ENCODE assay signal across 10 cellular contexts in the genomic region with DNA sequence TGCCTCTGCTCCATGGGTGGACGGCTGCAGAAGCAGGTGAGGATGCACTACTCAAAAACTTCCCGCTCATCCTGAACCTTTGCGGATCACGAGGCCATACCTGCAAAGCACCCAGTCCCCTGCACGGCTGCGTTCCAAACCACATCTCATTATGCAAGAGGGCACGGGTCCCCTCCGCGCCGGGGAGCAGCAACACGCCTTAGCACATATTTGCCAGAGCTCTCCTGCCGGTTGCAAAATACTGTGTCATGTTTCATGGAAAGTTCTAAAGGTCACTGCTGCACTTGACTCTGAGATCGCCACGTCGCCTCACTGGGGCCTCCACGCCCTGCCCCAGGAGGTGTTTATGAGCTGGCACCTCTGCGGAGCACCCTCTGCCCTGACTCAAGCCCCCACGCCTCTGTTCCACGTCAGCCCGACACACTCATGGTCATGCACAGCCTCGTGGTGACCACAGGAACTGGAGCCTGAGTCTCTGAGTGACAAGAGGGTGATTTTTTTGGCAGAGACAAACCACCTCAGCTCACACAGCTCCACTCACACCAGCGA.
DNase-seq lines count a peak whose midpoint lies in the region; ATAC-seq and TF ChIP-seq lines count a peak whose summit lies in the region.
"Had no signal": no experiment of that assay in that cellular context is flagged by ENCODE, and none has a peak within 500 bp of the region (broad histone marks: within the 10 kb centered on the region; RNA-seq: fewer than 3 reads in every experiment).

No MANE protein-coding gene starts in this region.

- H3K4me2 ChIP-seq in PC-9 = peak overlapping the region; percentile 62

- H3K4me3 ChIP-seq in PC-9 = no peak overlapping the region; the same call in 1 of the 2 replicates
- H3K4me3 ChIP-seq: BLaER1 treated with 17β-estradiol and CSF1 and Interleukin-3, amounts not matched to agents 10 nM and 100 nM; skin epidermis had no signal

- intact Hi-C loops in PC-9 (cut with micrococcal nuclease; ENCODE audit: unreplicated experiment) = loop anchor here (1.0 to 5.0 kb wide), 7 partner anchors 9 to 223 kb away; no protein-coding TSS in a partner anchor
- intact Hi-C loops in sciatic nerve (cut with DNase I) = no loop called here

- peak; percentile 15 for DNase-seq in NCI-H2107 (lab: John Stamatoyannopoulos, UW)
- DNase-seq in NCI-H2107 treated with DMSO at 0.1 percent for 48 hours (lab: John Stamatoyannopoulos, UW; ENCODE audit: unreplicated experiment) = no peak
- peak; percentile 96 to 100 for DNase-seq in PC-9
- DNase-seq in fibroblast of gingiva (ENCODE audit: low read depth) = peak; percentile 79
- no peak for DNase-seq in sciatic nerve (ENCODE audit: low spot score)

- no peaks in the 10 kb centered on the region for H3K9me2 ChIP-seq in PC-9 (ENCODE audit: insufficient read depth)

- POLR2A ChIA-PET in PC-9 (lab: Charles Lee; ENCODE audit: unreplicated experiment) = interaction anchor here (0.6 to 0.8 kb wide), 3 partner anchors 8 to 227 kb away, joined by 6 to 26 read pairs (median 8); no protein-coding TSS in a partner anchor

- ATAC-seq in sciatic nerve (peak; percentile 74), GM21737 (IDR thresholded peaks at IDR 0.05; ENCODE audit: unreplicated experiment) (no peak), HG03025 (IDR thresholded peaks at IDR 0.05; ENCODE audit: low FRiP score, unreplicated experiment) (no peak), GM18868 (IDR thresholded peaks at IDR 0.05; ENCODE audit: unreplicated experiment) (no peak)

- peaks cover 44% of the 10 kb centered on the region for H3K4me1 ChIP-seq in PC-9 (replicated peaks; ENCODE audit: insufficient read depth)

- peak; percentile 70 for TF ChIP-seq CTCF in PC-9 (conservative IDR thresholded peaks at IDR 0.05)

- H3K36me3 ChIP-seq in PC-9 (ENCODE audit: low read depth) = no peaks in the 10 kb centered on the region
- H3K36me3 ChIP-seq: BLaER1 treated with 17β-estradiol and CSF1 and Interleukin-3, amounts not matched to agents 10 nM and 100 nM had no signal

- peaks cover 37% of the 10 kb centered on the region for H3F3A ChIP-seq in PC-9 (ENCODE audit: insufficient read depth, low read depth)

- H3K79me2 ChIP-seq in PC-9 (ENCODE audit: low read depth) = no peaks in the 10 kb centered on the region

- CTCF ChIA-PET in PC-9 (lab: Charles Lee) = interaction anchor here (1.1 to 2.1 kb wide), 4 partner anchors 9 to 114 kb away, joined by 3 to 10 read pairs (median 6); no protein-coding TSS in a partner anchor

- peak overlapping the region; percentile 81 for H3K27ac ChIP-seq in PC-9
- H3K27ac ChIP-seq: BLaER1 treated with 17β-estradiol and CSF1 and Interleukin-3, amounts not matched to agents 10 nM and 100 nM had no signal

- H3K9me3 ChIP-seq in PC-9 (ENCODE audit: insufficient read depth, low read depth) = no peaks in the 10 kb centered on the region
- H3K9me3 ChIP-seq: BLaER1 treated with 17β-estradiol and CSF1 and Interleukin-3, amounts not matched to agents 10 nM and 100 nM had no signal

- no peaks in the 10 kb centered on the region for H3K27me3 ChIP-seq in PC-9 (ENCODE audit: insufficient read depth, low read depth)
- H3K27me3 ChIP-seq: BLaER1 treated with 17β-estradiol and CSF1 and Interleukin-3, amounts not matched to agents 10 nM and 100 nM had no signal

- BruUV-seq in PC-9 (replicated peaks; lab: Mats Ljungman, UMichigan) = no TSS peak

- no peak overlapping the region for H2AFZ ChIP-seq in PC-9

- no peaks in the 10 kb centered on the region for H4K20me1 ChIP-seq in PC-9 (ENCODE audit: insufficient read depth)
- H4K20me1 ChIP-seq: BLaER1 treated with 17β-estradiol and CSF1 and Interleukin-3, amounts not matched to agents 10 nM and 100 nM had no signal

Comparison
In these comparisons a context has a peak if more than half of its experiments do, and no peak if none do; other contexts are left out.
1. DNase-seq: peak in NCI-H2107 (single experiment), PC-9 (2 of 2) and fibroblast of gingiva (single experiment); none in NCI-H2107 treated with DMSO at 0.1 percent for 48 hours (single experiment) and sciatic nerve (single experiment).